ENCODE assay signal across 8 cellular contexts in the genomic region with DNA sequence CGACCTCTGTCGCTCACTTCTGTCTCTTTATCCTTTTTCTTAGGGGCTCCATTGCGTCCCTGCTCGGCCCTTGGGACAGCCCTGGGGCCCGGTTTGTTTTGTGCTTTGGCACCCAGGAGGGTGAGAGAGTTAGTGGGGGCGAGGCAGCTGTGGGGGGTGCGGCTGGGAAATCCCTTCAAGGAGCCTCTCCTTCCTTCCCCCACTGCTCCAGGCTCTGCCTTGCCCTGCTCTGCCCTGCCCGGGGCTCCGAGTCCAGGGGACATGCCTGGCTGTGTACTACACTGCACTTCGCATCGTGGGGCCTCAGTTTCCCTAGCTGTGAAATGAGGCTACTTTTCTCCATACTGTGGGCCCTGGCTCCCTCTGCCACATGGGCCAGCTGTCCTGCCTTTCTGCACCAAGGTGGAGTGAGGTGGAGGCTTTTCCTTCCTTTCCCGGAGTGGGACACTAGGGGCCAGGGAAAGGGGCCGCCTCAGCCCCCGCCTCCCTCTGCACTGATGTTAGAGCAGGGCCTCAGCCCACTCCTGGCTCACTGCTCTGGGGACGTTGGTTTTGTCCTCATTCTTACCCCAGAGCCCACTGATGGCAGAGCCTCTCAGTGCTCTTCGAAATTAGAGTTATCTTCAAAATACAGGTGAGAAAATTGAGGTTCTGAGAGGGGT. TPM values are rescaled to one million over a fixed set of nuclear protein-coding genes. Genes with fewer than 3 reads are reported as not detected.
A peak's percentile ranks its signal among the peaks of the same experiment; 100 is the strongest.
DNase-seq lines count a peak whose midpoint lies in the region; ATAC-seq and TF ChIP-seq lines count a peak whose summit lies in the region.

No MANE protein-coding gene starts in this region.

- H2BK12ac ChIP-seq in neuronal stem cell (ENCODE audit: low read length) = no peak overlapping the region

- peak overlapping the region; percentile 0 for H2BK15ac ChIP-seq in neuronal stem cell (ENCODE audit: low read length)

- peak overlapping the region; percentile 99 for H3K4me2 ChIP-seq in PC-3 (ENCODE audit: low read length)
- H3K4me2 ChIP-seq in neuronal stem cell (ENCODE audit: insufficient read depth, low read length, poor library complexity, severe bottlenecking) = peak overlapping the region; percentile 97

- H3K36me3 ChIP-seq in CD4-positive, CD25-positive, alpha-beta regulatory T cell (ENCODE audit: control insufficient read depth, insufficient read depth, low read length) = no peaks in the 10 kb centered on the region
- no peaks in the 10 kb centered on the region for H3K36me3 ChIP-seq in PC-3 (ENCODE audit: low read depth, low read length)
- peaks cover 0 to 2% of the 10 kb centered on the region in 2 donors for H3K36me3 ChIP-seq in neuronal stem cell (replicated peaks in 1 of 2; ENCODE audit: control insufficient read depth in 2 of 2, insufficient read depth in 2 of 2, low read length in 2 of 2)

- H3K9me2 ChIP-seq in PC-3 (replicated peaks; ENCODE audit: low read length) = no peaks in the 10 kb centered on the region

- no peak overlapping the region for H4K8ac ChIP-seq in neuronal stem cell (ENCODE audit: low read depth, low read length)

- H3F3A ChIP-seq in PC-3 (ENCODE audit: low read length, unreplicated experiment) = no peaks in the 10 kb centered on the region

- H2AFZ ChIP-seq in PC-3 (ENCODE audit: low read length) (peak overlapping the region; percentile 87), neuronal stem cell (ENCODE audit: low read length) (peak overlapping the region; percentile 59)

- intact Hi-C loops in PC-3 (cut with micrococcal nuclease) = no loop called here

- H3K36me3 Mint-ChIP-seq in CD4-positive, CD25-positive, alpha-beta regulatory T cell = no peaks in the 10 kb centered on the region
- peaks cover 12% of the 10 kb centered on the region for H3K36me3 Mint-ChIP-seq in endothelial cell (ENCODE audit: low read depth, unreplicated experiment)

- CTCF ChIA-PET in PC-3 (lab: Charles Lee) = no interaction called here

- peak overlapping the region; percentile 92 for H2AK5ac ChIP-seq in neuronal stem cell (ENCODE audit: low read depth, low read length)

- peak overlapping the region; percentile 84 to 98 (median 94) for H3K4me3 Mint-ChIP-seq in CD4-positive, CD25-positive, alpha-beta regulatory T cell
- H3K4me3 Mint-ChIP-seq in endothelial cell (ENCODE audit: unreplicated experiment) = peak overlapping the region; percentile 98

- peak overlapping the region; percentile 74 to 98 (median 96) for H3K27ac Mint-ChIP-seq in CD4-positive, CD25-positive, alpha-beta regulatory T cell
- peak overlapping the region; percentile 77 for H3K27ac Mint-ChIP-seq in endothelial cell (ENCODE audit: unreplicated experiment)

- H3K4ac ChIP-seq in neuronal stem cell (ENCODE audit: low read length) = no peak overlapping the region

- TF ChIP-seq CTCF in PC-3 (conservative IDR thresholded peaks at IDR 0.05; ENCODE audit: low read depth, low read length) = no peak
- TF ChIP-seq CTCF in endothelial cell (IDR thresholded peaks at IDR 0.05; ENCODE audit: unreplicated experiment) = no peak

- H3K4me3 ChIP-seq in CD4-positive, CD25-positive, alpha-beta regulatory T cell (ENCODE audit: low read depth, low read length) = peak overlapping the region; percentile 82
- H3K4me3 ChIP-seq in PC-3 (ENCODE audit: low read length) = peak overlapping the region; percentile 88
- peak overlapping the region; percentile 80 to 88 for H3K4me3 ChIP-seq in neuronal stem cell (ENCODE audit: low read length in 2 of 2)

- H3K4me1 ChIP-seq in CD4-positive, CD25-positive, alpha-beta regulatory T cell (ENCODE audit: control insufficient read depth, insufficient read depth, low read length, poor library complexity, severe bottlenecking) = peaks cover 18% of the 10 kb centered on the region
- H3K4me1 ChIP-seq in PC-3 (ENCODE audit: insufficient read depth, low read length) (peaks cover 13% of the 10 kb centered on the region), neuronal stem cell (ENCODE audit: control insufficient read depth in 2 of 2, insufficient read depth in 1 of 2, low read depth in 1 of 2, low read length in 2 of 2) (peaks cover 46% of the 10 kb centered on the region in 2 donors)

- no peaks in the 10 kb centered on the region for H4K20me1 ChIP-seq in PC-3 (ENCODE audit: low read length)

- H3K27ac ChIP-seq in CD4-positive, CD25-positive, alpha-beta regulatory T cell (ENCODE audit: insufficient read depth, low read length, poor library complexity, severe bottlenecking) = no peak overlapping the region
- H3K27ac ChIP-seq in PC-3 (ENCODE audit: low read length) = no peak overlapping the region
- H3K27ac ChIP-seq in neuronal stem cell (replicated peaks; ENCODE audit: low read length) = peak overlapping the region; percentile 71

- no peak for ATAC-seq in CD4-positive, CD25-positive, alpha-beta regulatory T cell (ENCODE audit: low read depth in 2 of 2)
- ATAC-seq in PC-3 (no peak; the same call in 1 of the 2 replicates), GM18861 (IDR thresholded peaks at IDR 0.05; ENCODE audit: unreplicated experiment) (no peak)

- H3K79me1 ChIP-seq in neuronal stem cell (ENCODE audit: low read depth, low read length) = peaks cover 30% of the 10 kb centered on the region

- peak overlapping the region; percentile 57 for H3K14ac ChIP-seq in neuronal stem cell (ENCODE audit: low read length)

- H3K9me3 ChIP-seq in CD4-positive, CD25-positive, alpha-beta regulatory T cell (ENCODE audit: control insufficient read depth in 2 of 2, low read length in 2 of 2) = no peaks in the 10 kb centered on the region
- H3K9me3 ChIP-seq in PC-3 (ENCODE audit: low read length) (no peaks in the 10 kb centered on the region), neuronal stem cell (replicated peaks in 1 of 2; ENCODE audit: control insufficient read depth in 2 of 2, insufficient read depth in 1 of 2, low read depth in 1 of 2, low read length in 2 of 2) (no peaks in the 10 kb centered on the region)

- H2BK120ac ChIP-seq in neuronal stem cell (ENCODE audit: low read depth, low read length) = no peak overlapping the region

- no peak for DNase-seq in CD4-positive, CD25-positive, alpha-beta regulatory T cell
- DNase-seq in PC-3 = no peak
- no peak for DNase-seq in endothelial cell (ENCODE audit: low spot score)
- DNase-seq in neuronal stem cell (ENCODE audit: low spot score) = no peak
- no peak for DNase-seq in occipital lobe (lab: John Stamatoyannopoulos, UW)
- DNase-seq in NK-92 (lab: John Stamatoyannopoulos, UW; ENCODE audit: unreplicated experiment) = no peak
- no peak for DNase-seq in NCI-H226

- H3K4me1 Mint-ChIP-seq in CD4-positive, CD25-positive, alpha-beta regulatory T cell = peaks cover 0 to 42% (median 16%) of the 10 kb centered on the region in 4 donors
- H3K4me1 Mint-ChIP-seq in endothelial cell (ENCODE audit: unreplicated experiment) = peaks cover 21% of the 10 kb centered on the region

- no peak overlapping the region for H4K91ac ChIP-seq in neuronal stem cell (ENCODE audit: low read depth, low read length, poor library complexity)

- peak overlapping the region; percentile 93 for H3K18ac ChIP-seq in neuronal stem cell (ENCODE audit: low read length)

- H2BK5ac ChIP-seq in neuronal stem cell (ENCODE audit: low read length) = peak overlapping the region; percentile 100

- peak overlapping the region; percentile 68 for H3K9ac ChIP-seq in PC-3 (ENCODE audit: low read length)
- H3K9ac ChIP-seq in neuronal stem cell (ENCODE audit: low read depth, low read length, poor library complexity) = peak overlapping the region; percentile 95

- H3K9me3 Mint-ChIP-seq in CD4-positive, CD25-positive, alpha-beta regulatory T cell = peaks cover 0 to 2% (median 0%) of the 10 kb centered on the region in 7 donors
- H3K9me3 Mint-ChIP-seq in endothelial cell (ENCODE audit: unreplicated experiment) = no peaks in the 10 kb centered on the region

- TSS peak; percentile 47 for BruUV-seq in PC-3 (replicated peaks; lab: Mats Ljungman, UMichigan)

- H3K79me2 ChIP-seq in PC-3 (ENCODE audit: low read length) = peaks cover 37% of the 10 kb centered on the region

- WGBS in neuronal stem cell (ENCODE audit: extremely low coverage in 2 of 2, insufficient read length in 2 of 2, insufficient replicate concordance in 1 of 2), 2 donors = no CpG with 5 or more reads among the region's 16 CpGs

- POLR2A ChIA-PET in PC-3 (lab: Charles Lee; ENCODE audit: unreplicated experiment) = no interaction called here

- no peaks in the 10 kb centered on the region for H3K27me3 Mint-ChIP-seq in CD4-positive, CD25-positive, alpha-beta regulatory T cell
- peaks cover 23% of the 10 kb centered on the region for H3K27me3 Mint-ChIP-seq in endothelial cell (ENCODE audit: unreplicated experiment)

- peak overlapping the region; percentile 58 for H3K23ac ChIP-seq in neuronal stem cell (ENCODE audit: low read depth, low read length, poor library complexity)

- no peaks in the 10 kb centered on the region for H3K27me3 ChIP-seq in CD4-positive, CD25-positive, alpha-beta regulatory T cell (ENCODE audit: control insufficient read depth, insufficient read depth, low read length)
- H3K27me3 ChIP-seq in PC-3 (ENCODE audit: low read length) (no peaks in the 10 kb centered on the region), neuronal stem cell (ENCODE audit: control insufficient read depth in 3 of 3, insufficient read depth in 3 of 3, low read depth in 1 of 3, low read length in 3 of 3) (no peaks in the 10 kb centered on the region)

RNA-seq across cellular contexts. Expression of a gene that starts 1.0 kb away (rescaled TPM):
- 16.6 TPM for total RNA-seq in CD4-positive, CD25-positive, alpha-beta regulatory T cell
- polyA plus RNA-seq in CD4-positive, CD25-positive, alpha-beta regulatory T cell = 1 to 10 TPM; 1.0 to 2.2 (median 1.6) TPM
- total RNA-seq in PC-3 (2014; rRNA removed) (47.4 and 60.6 TPM in 2 replicates), endothelial cell (ENCODE audit: unreplicated experiment) (57.2 TPM), occipital lobe (34.0 TPM)
- 72.8 TPM for polyA plus RNA-seq in neuronal stem cell (2013, experiment 1 of 2)
- polyA plus RNA-seq in neuronal stem cell (2013, experiment 2 of 2) = 73.5 TPM

RNA-seq across cellular contexts. Expression of a gene that starts 32.1 kb away (rescaled TPM):
- 344 TPM for total RNA-seq in CD4-positive, CD25-positive, alpha-beta regulatory T cell
- polyA plus RNA-seq in CD4-positive, CD25-positive, alpha-beta regulatory T cell = 100 to 1,000 TPM; 123 to 154 (median 127) TPM
- total RNA-seq in PC-3 (2014; rRNA removed) (537 and 742 TPM in 2 replicates), endothelial cell (ENCODE audit: unreplicated experiment) (355 TPM), occipital lobe (49.6 TPM)
- 127 TPM for polyA plus RNA-seq in neuronal stem cell (2013, experiment 1 of 2)
- 124 TPM for polyA plus RNA-seq in neuronal stem cell (2013, experiment 2 of 2)

RNA-seq across cellular contexts. Expression of a gene that starts 34.0 kb away (rescaled TPM):
- total RNA-seq in CD4-positive, CD25-positive, alpha-beta regulatory T cell = 12.1 TPM
- 10 to 100 TPM; 11.7 to 19.9 (median 15.2) TPM for polyA plus RNA-seq in CD4-positive, CD25-positive, alpha-beta regulatory T cell
- total RNA-seq in PC-3 (2014; rRNA removed) = 16.6 and 17.5 TPM in 2 replicates
- 11.6 TPM for total RNA-seq in endothelial cell (ENCODE audit: unreplicated experiment)
- polyA plus RNA-seq in neuronal stem cell (2013, experiment 1 of 2) = 4.4 TPM
- polyA plus RNA-seq in neuronal stem cell (2013, experiment 2 of 2) = 4.6 TPM
- total RNA-seq in occipital lobe = 29.2 TPM

RNA-seq across cellular contexts. Expression of a gene that starts 42.8 kb away (rescaled TPM):
- total RNA-seq in CD4-positive, CD25-positive, alpha-beta regulatory T cell = 118 TPM
- 100 to 1,000 TPM; 102 to 123 (median 115) TPM for polyA plus RNA-seq in CD4-positive, CD25-positive, alpha-beta regulatory T cell
- total RNA-seq in PC-3 (2014; rRNA removed) = 207 and 227 TPM in 2 replicates
- 55.3 TPM for total RNA-seq in endothelial cell (ENCODE audit: unreplicated experiment)
- 74.3 TPM for polyA plus RNA-seq in neuronal stem cell (2013, experiment 1 of 2)
- 79.4 TPM for polyA plus RNA-seq in neuronal stem cell (2013, experiment 2 of 2)
- 79.7 TPM for total RNA-seq in occipital lobe
